20 cellular contexts compared by ENCODE assay signal in genomic region chr2:145729993-145730770, GRCh38.
"Had no signal": no experiment of that assay in that cellular context is flagged by ENCODE, and none has a peak within 500 bp of the region (broad histone marks: within the 10 kb centered on the region; RNA-seq: fewer than 3 reads in every experiment).

No MANE protein-coding gene starts in this region.

- H3K27ac ChIP-seq: colonic mucosa, heart right ventricle, neural progenitor cell, right atrium auricular region, thyroid gland, WERI-Rb-1 had no signal

- DNase-seq: activated CD4-positive, alpha-beta T cell treated with anti-CD3 and anti-CD28 coated beads for 1 hour; activated CD8-positive, alpha-beta memory T cell treated with anti-CD3 and anti-CD28 coated beads for 24 hours; activated CD8-positive, alpha-beta memory T cell treated with anti-CD3 and anti-CD28 coated beads, Interleukin-2, amount 50 U/mL, for 48 hours; activated effector memory CD4-positive, alpha-beta T cell treated with Interleukin-2 at 50 U/mL for 16 hours; activated naive CD4-positive, alpha-beta T cell treated with anti-CD3 and anti-CD28 coated beads, Interleukin-2, amount 10 ng/mL, durations not matched to agents 7 days and 5 days; activated naive CD8-positive, alpha-beta T cell treated with anti-CD3 and anti-CD28 coated beads, Interleukin-2, amount 50 U/mL, for 24 hours; activated T-cell treated with anti-CD3 and anti-CD28 coated beads, Interleukin-2, amount 50 U/mL, for 48 hours; anterior cingulate cortex; colonic mucosa; heart right ventricle; immature natural killer cell; kidney glomerular epithelial cell; left ventricle myocardium superior; stimulated activated CD4-positive, alpha-beta T cell treated with anti-CD3 and anti-CD28 coated beads, Interleukin-2, amount 100 ng/mL, for 24 hours; stimulated activated naive CD4-positive, alpha-beta T cell treated with Interleukin-2 at 50 U/mL for 16 hours; thyroid gland; WERI-Rb-1 had no signal

- H3K27me3 ChIP-seq: colonic mucosa, heart right ventricle, neural progenitor cell, right atrium auricular region, thyroid gland had no signal

- H3K4me3 ChIP-seq: colonic mucosa, heart right ventricle, neural progenitor cell, right atrium auricular region, thyroid gland had no signal

- H3K4me2 ChIP-seq: neural progenitor cell had no signal

- H3K36me3 ChIP-seq: colonic mucosa, heart right ventricle, neural progenitor cell, right atrium auricular region, thyroid gland, WERI-Rb-1 had no signal

- FAIRE-seq: frontal cortex had no signal

- H3K9ac ChIP-seq: neural progenitor cell had no signal

- H3K4me1 ChIP-seq: colonic mucosa, heart right ventricle, neural progenitor cell, right atrium auricular region, thyroid gland had no signal

- ATAC-seq: activated naive CD8-positive, alpha-beta T cell treated with anti-CD3 and anti-CD28 coated beads, Interleukin-2, amount 50 U/mL, for 24 hours; heart right ventricle; left ventricle myocardium superior had no signal

- H2AFZ ChIP-seq: neural progenitor cell had no signal

- H3K9me3 ChIP-seq: colonic mucosa, heart right ventricle, right atrium auricular region, thyroid gland had no signal
